27 cellular contexts compared by ENCODE assay signal in genomic region chr13:48415516-48415915, GRCh38. TPM values are rescaled to one million over a fixed set of nuclear protein-coding genes. Genes with fewer than 3 reads are reported as not detected.
DNase-seq lines count a peak whose midpoint lies in the region; ATAC-seq, FAIRE-seq and TF ChIP-seq lines count a peak whose summit lies in the region.
"Had no signal": no experiment of that assay in that cellular context is flagged by ENCODE, and none has a peak within 500 bp of the region (broad histone marks: within the 10 kb centered on the region; RNA-seq: fewer than 3 reads in every experiment).

No MANE protein-coding gene starts in this region.

- peak overlapping the region; percentile 57 for H3K4me2 ChIP-seq in Loucy (ENCODE audit: low read depth, low read length, poor library complexity, severe bottlenecking)

- H3F3A ChIP-seq in Loucy (ENCODE audit: low read depth), result no peaks in the 10 kb centered on the region

- no peaks in the 10 kb centered on the region for H3K9me2 ChIP-seq in Loucy (replicated peaks; ENCODE audit: low read depth, low read length)

- H3K36me3 ChIP-seq in Loucy (ENCODE audit: insufficient read depth, low read length), result peaks cover 17% of the 10 kb centered on the region; the same call in 1 of the 2 replicates
- H3K36me3 ChIP-seq: HAP-1 had no signal

- peak overlapping the region; percentile 86 to 93 for H3K4me3 Mint-ChIP-seq in effector memory CD8-positive, alpha-beta T cell
- H3K4me3 Mint-ChIP-seq in osteocyte (ENCODE audit: unreplicated experiment), result no peak overlapping the region

- peaks cover 34% of the 10 kb centered on the region for H3K79me2 ChIP-seq in Loucy (ENCODE audit: insufficient read depth, low read length)

- FAIRE-seq in H54 (lab: Jason Lieb, UNC), result no peak
- FAIRE-seq: D721Med, GM12891, RCC 7860 had no signal

- TF ChIP-seq CTCF in Loucy (conservative IDR thresholded peaks at IDR 0.05; ENCODE audit: low read length) (no peak), osteocyte (IDR thresholded peaks at IDR 0.05) (no peak)

- peaks cover 2% of the 10 kb centered on the region for H4K20me1 ChIP-seq in Loucy (ENCODE audit: insufficient read depth, low read length, poor library complexity, severe bottlenecking)

- H3K9ac ChIP-seq in Loucy (ENCODE audit: low read depth, low read length, poor library complexity, severe bottlenecking), result peak overlapping the region; percentile 23
- H3K9ac ChIP-seq: BLaER1 treated with 17β-estradiol and CSF1 and Interleukin-3, amounts not matched to agents 10 nM and 100 nM had no signal

- H3K9me3 Mint-ChIP-seq in effector memory CD8-positive, alpha-beta T cell, result no peaks in the 10 kb centered on the region
- H3K9me3 Mint-ChIP-seq in osteocyte (ENCODE audit: unreplicated experiment), result peaks cover 24% of the 10 kb centered on the region

- TF ChIP-seq POLR2A in H54 (IDR thresholded peaks at IDR 0.05; ENCODE audit: low read depth, low read length), result no peak

- DNase-seq in DMS53 (lab: John Stamatoyannopoulos, UW) (peak; percentile 2), DMS53 treated with DMSO at 0.1 percent for 48 hours (lab: John Stamatoyannopoulos, UW; ENCODE audit: unreplicated experiment) (no peak), osteocyte (ENCODE audit: extremely low spot score, unreplicated experiment) (no peak), H54 (ENCODE audit: insufficient read length, low spot score) (no peak), DMS114 treated with DMSO at 0.1 percent for 48 hours (lab: John Stamatoyannopoulos, UW; ENCODE audit: unreplicated experiment) (no peak), NCI-H2107 treated with DMSO at 0.1 percent for 48 hours (lab: John Stamatoyannopoulos, UW; ENCODE audit: unreplicated experiment) (no peak)
- no peak for DNase-seq in effector memory CD8-positive, alpha-beta T cell
- DNase-seq: ACHN, DND-41, KG1, NCI-H1092 treated with DMSO at 0.1 percent for 48 hours, NCI-H1436 treated with DMSO at 0.1 percent for 48 hours, NCI-H1930, NCI-H345, NCI-H524, NCI-H774 had no signal

- H3K4me3 ChIP-seq in Loucy (ENCODE audit: low read length, poor library complexity, severe bottlenecking), result peak overlapping the region; percentile 24
- H3K4me3 ChIP-seq: HAP-1, SJSA1 had no signal

- H3K4me1 Mint-ChIP-seq in effector memory CD8-positive, alpha-beta T cell (ENCODE audit: low read depth in 2 of 2), result peaks cover 14 to 33% of the 10 kb centered on the region in 2 donors
- H3K4me1 Mint-ChIP-seq in osteocyte (ENCODE audit: unreplicated experiment), result peaks cover 24% of the 10 kb centered on the region

- peak overlapping the region; percentile 93 to 96 for H3K27ac Mint-ChIP-seq in effector memory CD8-positive, alpha-beta T cell
- H3K27ac Mint-ChIP-seq in osteocyte (ENCODE audit: unreplicated experiment), result peak overlapping the region; percentile 14

- H2AFZ ChIP-seq in Loucy (ENCODE audit: low read length), result no peak overlapping the region

- H3K27me3 Mint-ChIP-seq in effector memory CD8-positive, alpha-beta T cell, result no peaks in the 10 kb centered on the region
- no peaks in the 10 kb centered on the region for H3K27me3 Mint-ChIP-seq in osteocyte (ENCODE audit: unreplicated experiment)

- H3K4me1 ChIP-seq in Loucy (ENCODE audit: insufficient read depth, low read length, poor library complexity, severe bottlenecking), result peaks cover 37% of the 10 kb centered on the region

- no peak for ATAC-seq in effector memory CD8-positive, alpha-beta T cell (replicated peaks)
- ATAC-seq: Right ventricle myocardium inferior had no signal

- no peaks in the 10 kb centered on the region for H3K27me3 ChIP-seq in Loucy (ENCODE audit: insufficient read depth, low read length, poor library complexity, severe bottlenecking)
- H3K27me3 ChIP-seq: BLaER1 treated with 17β-estradiol and CSF1 and Interleukin-3, amounts not matched to agents 10 nM and 100 nM; SJSA1 had no signal

- peaks cover 10% of the 10 kb centered on the region for H3K36me3 Mint-ChIP-seq in effector memory CD8-positive, alpha-beta T cell (ENCODE audit: insufficient read depth)
- H3K36me3 Mint-ChIP-seq in osteocyte (ENCODE audit: unreplicated experiment), result peaks cover 38% of the 10 kb centered on the region

- H3K9me3 ChIP-seq in Loucy (ENCODE audit: insufficient read depth, low read depth, low read length), result no peaks in the 10 kb centered on the region; the same call in 1 of the 2 replicates
- H3K9me3 ChIP-seq: SJSA1 had no signal

RNA-seq across cellular contexts. Expression of gene LPAR6, which starts 2.6 kb away (rescaled TPM):
- total RNA-seq in osteocyte, result 10.1 and 13.0 TPM in 2 replicates
- total RNA-seq: G401, HT1080, OCI-LY7 had no signal
